In the genomic region with DNA sequence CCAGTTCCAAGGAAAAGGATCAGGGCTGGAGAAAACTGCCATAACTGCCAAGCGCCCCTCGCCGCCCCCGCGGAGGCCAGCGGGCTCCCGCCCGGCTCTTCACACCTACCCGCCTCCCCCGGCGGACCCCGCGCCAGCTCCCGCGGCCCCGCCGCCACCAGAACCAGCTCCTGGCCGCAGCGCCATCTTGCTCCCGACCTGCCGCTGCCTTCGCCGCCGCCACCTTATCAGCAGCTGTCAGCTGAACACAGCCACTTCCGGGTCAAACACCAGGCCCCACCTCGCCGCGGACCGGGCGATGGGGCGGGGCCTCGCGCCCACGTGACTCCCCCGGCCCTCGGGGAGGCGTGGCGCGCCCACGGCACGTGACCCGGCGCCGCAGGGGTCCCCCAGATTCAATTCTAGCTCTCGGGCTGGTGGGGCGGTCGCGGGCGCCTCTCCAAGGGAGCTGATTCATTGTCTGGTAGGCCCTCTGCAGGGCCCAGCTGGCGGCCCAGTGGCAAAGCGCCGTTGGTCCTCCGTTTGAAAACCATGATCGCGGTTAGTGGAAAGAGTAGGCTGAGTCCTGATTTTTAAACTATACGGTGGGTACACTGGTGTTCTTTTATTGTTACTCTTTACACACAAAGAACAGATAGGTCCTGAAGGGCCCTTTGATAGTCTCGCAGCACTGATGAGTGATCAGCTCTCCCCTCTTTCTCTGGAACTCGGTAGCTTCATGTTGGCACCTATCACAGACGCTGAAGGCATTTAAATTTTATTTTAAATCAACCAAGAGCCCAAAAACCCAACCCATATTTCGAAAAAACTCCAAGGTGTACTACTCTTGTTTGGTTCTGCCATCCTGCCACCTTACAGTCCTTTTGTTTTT, we compare ENCODE assay signal across 8 cellular contexts. TPM values are rescaled to one million over a fixed set of nuclear protein-coding genes. Genes with fewer than 3 reads are reported as not detected.
DNase-seq lines count a peak whose midpoint lies in the region; ATAC-seq, FAIRE-seq and TF ChIP-seq lines count a peak whose summit lies in the region.

A gene with protein sequence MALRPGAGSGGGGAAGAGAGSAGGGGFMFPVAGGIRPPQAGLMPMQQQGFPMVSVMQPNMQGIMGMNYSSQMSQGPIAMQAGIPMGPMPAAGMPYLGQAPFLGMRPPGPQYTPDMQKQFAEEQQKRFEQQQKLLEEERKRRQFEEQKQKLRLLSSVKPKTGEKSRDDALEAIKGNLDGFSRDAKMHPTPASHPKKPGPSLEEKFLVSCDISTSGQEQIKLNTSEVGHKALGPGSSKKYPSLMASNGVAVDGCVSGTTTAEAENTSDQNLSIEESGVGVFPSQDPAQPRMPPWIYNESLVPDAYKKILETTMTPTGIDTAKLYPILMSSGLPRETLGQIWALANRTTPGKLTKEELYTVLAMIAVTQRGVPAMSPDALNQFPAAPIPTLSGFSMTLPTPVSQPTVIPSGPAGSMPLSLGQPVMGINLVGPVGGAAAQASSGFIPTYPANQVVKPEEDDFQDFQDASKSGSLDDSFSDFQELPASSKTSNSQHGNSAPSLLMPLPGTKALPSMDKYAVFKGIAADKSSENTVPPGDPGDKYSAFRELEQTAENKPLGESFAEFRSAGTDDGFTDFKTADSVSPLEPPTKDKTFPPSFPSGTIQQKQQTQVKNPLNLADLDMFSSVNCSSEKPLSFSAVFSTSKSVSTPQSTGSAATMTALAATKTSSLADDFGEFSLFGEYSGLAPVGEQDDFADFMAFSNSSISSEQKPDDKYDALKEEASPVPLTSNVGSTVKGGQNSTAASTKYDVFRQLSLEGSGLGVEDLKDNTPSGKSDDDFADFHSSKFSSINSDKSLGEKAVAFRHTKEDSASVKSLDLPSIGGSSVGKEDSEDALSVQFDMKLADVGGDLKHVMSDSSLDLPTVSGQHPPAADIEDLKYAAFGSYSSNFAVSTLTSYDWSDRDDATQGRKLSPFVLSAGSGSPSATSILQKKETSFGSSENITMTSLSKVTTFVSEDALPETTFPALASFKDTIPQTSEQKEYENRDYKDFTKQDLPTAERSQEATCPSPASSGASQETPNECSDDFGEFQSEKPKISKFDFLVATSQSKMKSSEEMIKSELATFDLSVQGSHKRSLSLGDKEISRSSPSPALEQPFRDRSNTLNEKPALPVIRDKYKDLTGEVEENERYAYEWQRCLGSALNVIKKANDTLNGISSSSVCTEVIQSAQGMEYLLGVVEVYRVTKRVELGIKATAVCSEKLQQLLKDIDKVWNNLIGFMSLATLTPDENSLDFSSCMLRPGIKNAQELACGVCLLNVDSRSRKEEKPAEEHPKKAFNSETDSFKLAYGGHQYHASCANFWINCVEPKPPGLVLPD (N-terminal part only) (minus strand): TSS at position 249 of the 871 bp plus-strand sequence. CDS start 63 bp downstream, at position 186.

- TF ChIP-seq RAD21 in H1 (IDR thresholded peaks at IDR 0.05 in 1 of 2, conservative IDR thresholded peaks at IDR 0.05 in 1 of 2; ENCODE audit: low read depth in 2 of 2, low read length in 2 of 2): peak in 1 of 2 experiments; percentile 31; a peak in 2 of 4 replicates

- no peaks in the 10 kb centered on the region for H4K20me1 ChIP-seq in H1 (replicated peaks in 1 of 2; ENCODE audit: control insufficient read depth in 1 of 2, insufficient read depth in 2 of 2, low read length in 2 of 2)

- H3K27ac ChIP-seq in H1 (ENCODE audit: low read depth, low read length): peak within 1 kb of the TSS; percentile 74; the same call in 1 of the 2 replicates
- peak within 1 kb of the TSS; percentile 92 for H3K27ac ChIP-seq in mesendoderm (ENCODE audit: low read depth, low read length)

- WGBS in H1 (ENCODE audit: extremely low coverage in 1 of 2, insufficient coverage in 1 of 2, insufficient read length in 1 of 2, insufficient replicate concordance in 2 of 2, low coverage in 1 of 2, low lambda C conversion rate in 2 of 2, missing lambda C conversion rate in 1 of 2), 2 experiments: 5% methylated on average over 53 of the region's 60 CpGs; no CpG with 5 or more reads in 1 of the 2 experiments
- no CpG with 5 or more reads among the region's 60 CpGs for WGBS in mesendoderm (ENCODE audit: extremely low coverage, insufficient coverage, low lambda C conversion rate)

- peak within 1 kb of the TSS; percentile 63 to 93 (median 79) for H3K4me3 ChIP-seq in H1 (ENCODE audit: extremely low read depth in 1 of 4, insufficient read depth in 2 of 4, low read depth in 3 of 4, low read length in 4 of 4)
- peak within 1 kb of the TSS; percentile 36 for H3K4me3 ChIP-seq in mesendoderm (ENCODE audit: low read length)

- H3K79me2 ChIP-seq in H1 (ENCODE audit: control insufficient read depth in 1 of 2, insufficient read depth in 2 of 2, low read length in 2 of 2): peaks cover 4 to 12% of the 10 kb centered on the region in 2 experiments; a peak in 2 of 4 replicates
- peaks cover 6% of the 10 kb centered on the region for H3K79me2 ChIP-seq in mesendoderm (ENCODE audit: control insufficient read depth, insufficient read depth, low read length)

- no peaks in the 10 kb centered on the region for H3K23me2 ChIP-seq in H1 (ENCODE audit: low read depth, low read length)

- H2AFZ ChIP-seq in H1 (ENCODE audit: low read length): peak within 1 kb of the TSS; percentile 7; the same call in 1 of the 2 replicates

- no peaks in the 10 kb centered on the region for H3K79me1 ChIP-seq in H1 (ENCODE audit: low read depth, low read length)
- H3K79me1 ChIP-seq in mesendoderm (ENCODE audit: low read length): no peaks in the 10 kb centered on the region

- H2BK120ac ChIP-seq in H1 (replicated peaks; ENCODE audit: low read depth, low read length): no peak within 1 kb of the TSS
- H2BK120ac ChIP-seq in mesendoderm (ENCODE audit: low read depth, low read length): peak within 1 kb of the TSS; percentile 3

- H3K4me1 ChIP-seq in H1 (replicated peaks in 1 of 4; ENCODE audit: control insufficient read depth in 3 of 4, insufficient read depth in 4 of 4, low read length in 3 of 4) (peaks cover 0 to 5% (median 2%) of the 10 kb centered on the region in 4 experiments; a peak in 3 of 7 replicates), mesendoderm (ENCODE audit: control insufficient read depth, low read depth, low read length) (no peaks in the 10 kb centered on the region)

- TF ChIP-seq CTCF in H1 (IDR thresholded peaks at IDR 0.05; ENCODE audit: control extremely low read depth in 1 of 3, insufficient read depth in 1 of 3, low read depth in 1 of 3, low read length in 3 of 3): peak in 2 of 3 experiments; percentile 17 to 57; a peak in 3 of 4 replicates

- H2BK12ac ChIP-seq in H1 (ENCODE audit: low read depth, low read length): no peak within 1 kb of the TSS

- H2BK5ac ChIP-seq in H1 (ENCODE audit: low read depth, low read length) (peak within 1 kb of the TSS; percentile 56; the same call in 1 of the 2 replicates), mesendoderm (ENCODE audit: low read length) (peak within 1 kb of the TSS; percentile 56)

- H3K36me3 ChIP-seq in H1 (ENCODE audit: control insufficient read depth in 2 of 4, insufficient read depth in 4 of 4, low read length in 3 of 4) (peaks cover 0 to 20% (median 3%) of the 10 kb centered on the region in 4 experiments; a peak in 6 of 8 replicates), mesendoderm (ENCODE audit: control insufficient read depth, insufficient read depth, low read length) (peaks cover 2% of the 10 kb centered on the region)

- no peaks in the 10 kb centered on the region for H3K27me3 ChIP-seq in H1 (replicated peaks in 1 of 4; ENCODE audit: control insufficient read depth in 3 of 4, extremely low read depth in 1 of 4, insufficient read depth in 3 of 4, low read length in 3 of 4)
- no peaks in the 10 kb centered on the region for H3K27me3 ChIP-seq in mesendoderm (ENCODE audit: insufficient read depth, low read length, poor library complexity)

- no peaks in the 10 kb centered on the region for H3K9me3 ChIP-seq in H1 (ENCODE audit: insufficient read depth in 2 of 2, low read depth in 1 of 2, low read length in 1 of 2)

- peak within 1 kb of the TSS; percentile 13 to 86 (median 66) for H3K9ac ChIP-seq in H1 (replicated peaks in 1 of 4; ENCODE audit: extremely low read depth in 1 of 4, low read depth in 3 of 4, low read length in 3 of 4)
- H3K9ac ChIP-seq in mesendoderm (ENCODE audit: low read length): peak within 1 kb of the TSS; percentile 65

- peak; percentile 78 for ATAC-seq in GM21360 (IDR thresholded peaks at IDR 0.05; ENCODE audit: unreplicated experiment)

- H2BK15ac ChIP-seq in H1 (ENCODE audit: low read length): no peak within 1 kb of the TSS
- H2BK15ac ChIP-seq in mesendoderm (replicated peaks; ENCODE audit: low read depth): no peak within 1 kb of the TSS

- POLR2A ChIA-PET in H1 (lab: Charles Lee; ENCODE audit: partially characterized antibody): interaction anchor here (0.6 to 3.1 kb wide), 29 partner anchors 9 to 1778 kb away, joined by 3 to 15 read pairs (median 4); a partner anchor contains a TSS

- DNase-seq in COLO829 (ENCODE audit: low spot score) (peak; percentile 97), HT1080 (ENCODE audit: low read depth) (peak; percentile 97), NOMO-1 (lab: John Stamatoyannopoulos, UW; ENCODE audit: unreplicated experiment in 2 of 2) (peak; percentile 95 to 96), H1 (ENCODE audit: low read depth in 1 of 2, low spot score in 2 of 2) (peak; percentile 87 to 99), mesendoderm (peak; percentile 98)
- DNase-seq in activated CD8-positive, alpha-beta memory T cell treated with anti-CD3 and anti-CD28 coated beads for 4 hours (ENCODE audit: low read depth in 2 of 2): peak; percentile 86 to 90
- peak; percentile 87 for DNase-seq in stimulated activated CD8-positive, alpha-beta memory T cell treated with anti-CD3 and anti-CD28 coated beads, Interleukin-15, amount 100 ng/mL, for 1 hour (ENCODE audit: low read depth)

- H4K91ac ChIP-seq in H1 (replicated peaks; ENCODE audit: insufficient read length, low read length): no peak within 1 kb of the TSS

- H2BK20ac ChIP-seq in H1 (ENCODE audit: low read length): no peak within 1 kb of the TSS

- peak within 1 kb of the TSS; percentile 53 for H3K18ac ChIP-seq in H1 (ENCODE audit: extremely low read depth, low read length)
- peak within 1 kb of the TSS; percentile 86 for H3K18ac ChIP-seq in mesendoderm (ENCODE audit: low read length)

- TF ChIP-seq EP300 in H1 (IDR thresholded peaks at IDR 0.05; ENCODE audit: borderline replicate concordance in 1 of 2, low read depth in 2 of 2, low read length in 2 of 2): 0 out of 3 replicates have a peak, but pooled peaks of 1 of the 2 experiments have one; percentile 62

- H3K56ac ChIP-seq in H1 (replicated peaks; ENCODE audit: insufficient read length, low read depth, low read length) (peak within 1 kb of the TSS; percentile 52), mesendoderm (ENCODE audit: low read length) (peak within 1 kb of the TSS; percentile 87)

- no peak for FAIRE-seq in H1 (lab: Jason Lieb, UNC)

- H3K23ac ChIP-seq in H1 (ENCODE audit: insufficient read length) (no peak within 1 kb of the TSS), mesendoderm (ENCODE audit: low read length) (no peak within 1 kb of the TSS)

- H3K4me2 ChIP-seq in H1 (ENCODE audit: insufficient read depth in 1 of 2, low read depth in 2 of 2, low read length in 2 of 2): peak within 1 kb of the TSS; percentile 62 to 72
- peak within 1 kb of the TSS; percentile 18 for H3K4me2 ChIP-seq in mesendoderm (ENCODE audit: low read length)

- peak within 1 kb of the TSS; percentile 83 for H4K5ac ChIP-seq in H1 (ENCODE audit: insufficient read length, low read depth, low read length)
- H4K5ac ChIP-seq in mesendoderm (ENCODE audit: low read length): no peak within 1 kb of the TSS

- H3K14ac ChIP-seq in H1 (ENCODE audit: insufficient read length): no peak within 1 kb of the TSS

- peak; percentile 78 to 87 for TF ChIP-seq POLR2A in H1 (IDR thresholded peaks at IDR 0.05; ENCODE audit: control extremely low read depth in 1 of 2, low read depth in 2 of 2, low read length in 2 of 2)

- H3K4ac ChIP-seq in H1 (replicated peaks; ENCODE audit: insufficient read length, low read depth, low read length) (no peak within 1 kb of the TSS), mesendoderm (ENCODE audit: low read depth, low read length) (peak within 1 kb of the TSS; percentile 41)

- CTCF ChIA-PET in H1 (lab: Charles Lee; ENCODE audit: partially characterized antibody): interaction anchor here (0.7 to 3.2 kb wide), 8 partner anchors 9 to 238 kb away, joined by 3 to 9 read pairs (median 4); no protein-coding TSS in a partner anchor

- H4K8ac ChIP-seq in H1 (ENCODE audit: extremely low read depth, insufficient read depth, low read length): peak within 1 kb of the TSS; percentile 81; the same call in 1 of the 2 replicates
- H4K8ac ChIP-seq in mesendoderm (ENCODE audit: low read depth, low read length): peak within 1 kb of the TSS; percentile 96

- H2AK5ac ChIP-seq in H1 (ENCODE audit: low read depth, low read length) (no peak within 1 kb of the TSS), mesendoderm (ENCODE audit: low read length) (no peak within 1 kb of the TSS)

RNA-seq across cellular contexts. Expression of the gene that starts here (rescaled TPM):
- total RNA-seq in HT1080 (2014; rRNA removed; shearing (Covaris generic)): 6.0 and 7.4 TPM in 2 replicates
- 11.4 and 12.9 TPM in 2 replicates for polyA plus RNA-seq in HT1080 (2015; cell fraction: cytosol; rRNA removed)
- 41.6 and 42.3 TPM in 2 replicates for polyA plus RNA-seq in HT1080 (2015; cell fraction: nucleus; rRNA removed)
- total RNA-seq in H1 (2021; fragmentation: NEBNext Ultra II Directional; extraction: Animal tissue kit (Norgen Biotek cat#: 25700)): 28.6 and 31.7 TPM in 2 replicates
- polyA plus RNA-seq in H1 (2011; rRNA removed): 7.4 and 7.7 TPM in 2 replicates
- 8.7 TPM for polyA plus RNA-seq in H1 (2011; cell fraction: cytosol; rRNA removed)
- 15.1 TPM for polyA plus RNA-seq in H1 (2011; cell fraction: nucleus; rRNA removed)
- polyA plus RNA-seq in H1 (2012, experiment 1 of 2): 12.9 to 18.6 TPM (median 13.7 TPM) in 4 replicates
- polyA plus RNA-seq in H1 (2012, experiment 2 of 2): 1.0 TPM
- 14.3 TPM for polyA plus RNA-seq in H1 (2013, experiment 1 of 2)
- 13.9 TPM for polyA plus RNA-seq in H1 (2013, experiment 2 of 2)
- polyA minus RNA-seq in H1 (2011; rRNA and poly(A)+ RNA removed): 33.8 and 43.6 TPM in 2 replicates
- polyA minus RNA-seq in H1 (2011; cell fraction: cytosol; rRNA and poly(A)+ RNA removed): 8.2 TPM
- 23.0 TPM for polyA minus RNA-seq in H1 (2011; cell fraction: nucleus; rRNA and poly(A)+ RNA removed)
- polyA plus RNA-seq in mesendoderm (2013, experiment 1 of 2): 13.9 TPM
- 13.7 TPM for polyA plus RNA-seq in mesendoderm (2013, experiment 2 of 2)

Comparison
In these comparisons a context has a peak if more than half of its experiments do, and no peak if none do; other contexts are left out.
1. Peak in every context shown above with its lines: DNase-seq, ATAC-seq, H3K4me3 ChIP-seq and H3K27ac ChIP-seq.